In genomic region chr17:4998027-4998665, GRCh38 we compare ENCODE assay signal across 7 cellular contexts. TPM values are rescaled to one million over a fixed set of nuclear protein-coding genes. Genes with fewer than 3 reads are reported as not detected.
DNase-seq lines count a peak whose midpoint lies in the region; ATAC-seq and TF ChIP-seq lines count a peak whose summit lies in the region.

No MANE protein-coding gene starts in this region.

- H3K27ac Mint-ChIP-seq in activated CD8-positive, alpha-beta T cell treated with anti-CD3 and anti-CD28 coated beads for 36 hours: peak overlapping the region; percentile 25
- peak overlapping the region; percentile 41 for H3K27ac Mint-ChIP-seq in osteocyte (ENCODE audit: unreplicated experiment)

- no peak for TF ChIP-seq EP300 in gastroesophageal sphincter (IDR thresholded peaks at IDR 0.05)

- H3K4me3 ChIP-seq in gastroesophageal sphincter: peak overlapping the region; percentile 57 to 84

- DNase-seq in activated CD8-positive, alpha-beta T cell treated with anti-CD3 and anti-CD28 coated beads for 36 hours: peak; percentile 32
- peak; percentile 87 for DNase-seq in osteocyte (ENCODE audit: extremely low spot score, unreplicated experiment)
- DNase-seq in UCSD-AML1 (lab: John Stamatoyannopoulos, UW; ENCODE audit: unreplicated experiment): no peak
- no peak for DNase-seq in inferior parietal cortex (ENCODE audit: extremely low spot score)

- 0% methylated on average over 12 of the region's 55 CpGs; no CpG with 5 or more reads in 1 of the 2 donors for WGBS in gastroesophageal sphincter (ENCODE audit: low coverage in 1 of 2), 2 donors

- intact Hi-C loops in activated CD8-positive, alpha-beta T cell treated with anti-CD3 and anti-CD28 coated beads for 36 hours (cut with micrococcal nuclease): no loop called here

- no peaks in the 10 kb centered on the region for H3K9me3 Mint-ChIP-seq in activated CD8-positive, alpha-beta T cell treated with anti-CD3 and anti-CD28 coated beads for 36 hours
- no peaks in the 10 kb centered on the region for H3K9me3 Mint-ChIP-seq in osteocyte (ENCODE audit: unreplicated experiment)

- TF ChIP-seq CTCF in activated CD8-positive, alpha-beta T cell treated with anti-CD3 and anti-CD28 coated beads for 36 hours (IDR thresholded peaks at IDR 0.05): no peak
- TF ChIP-seq CTCF in gastroesophageal sphincter (IDR thresholded peaks at IDR 0.05) (no peak), osteocyte (IDR thresholded peaks at IDR 0.05) (no peak)

- H3K9me3 ChIP-seq in gastroesophageal sphincter: no peaks in the 10 kb centered on the region

- POLR2A ChIA-PET in activated CD8-positive, alpha-beta T cell treated with anti-CD3 and anti-CD28 coated beads for 36 hours (lab: Charles Lee): interaction anchor here (0.9 to 1.7 kb wide), 7 partner anchors 9 to 58 kb away, joined by 4 to 11 read pairs (median 5); partner anchors contain the start of genes PFN1 and RNF167

- peak overlapping the region; percentile 79 for H3K4me3 Mint-ChIP-seq in activated CD8-positive, alpha-beta T cell treated with anti-CD3 and anti-CD28 coated beads for 36 hours
- H3K4me3 Mint-ChIP-seq in osteocyte (ENCODE audit: unreplicated experiment): peak overlapping the region; percentile 88

- peak; percentile 40 to 72 for TF ChIP-seq POLR2A in gastroesophageal sphincter (IDR thresholded peaks at IDR 0.05)

- ATAC-seq in GM19035 (IDR thresholded peaks at IDR 0.05; ENCODE audit: unreplicated experiment): peak; percentile 16
- ATAC-seq in HG03066 (IDR thresholded peaks at IDR 0.05; ENCODE audit: low read depth, unreplicated experiment): peak; percentile 20
- peak; percentile 3 for ATAC-seq in activated CD8-positive, alpha-beta T cell treated with anti-CD3 and anti-CD28 coated beads for 36 hours
- ATAC-seq in gastroesophageal sphincter: peak; percentile 39

- H3K27me3 ChIP-seq in gastroesophageal sphincter: no peaks in the 10 kb centered on the region

- H3K36me3 Mint-ChIP-seq in activated CD8-positive, alpha-beta T cell treated with anti-CD3 and anti-CD28 coated beads for 36 hours (ENCODE audit: low read depth): peaks cover 13% of the 10 kb centered on the region
- H3K36me3 Mint-ChIP-seq in osteocyte (ENCODE audit: unreplicated experiment): peaks cover 17% of the 10 kb centered on the region

- H3K4me1 Mint-ChIP-seq in activated CD8-positive, alpha-beta T cell treated with anti-CD3 and anti-CD28 coated beads for 36 hours (ENCODE audit: low read depth): peaks cover 17% of the 10 kb centered on the region
- H3K4me1 Mint-ChIP-seq in osteocyte (ENCODE audit: unreplicated experiment): peaks cover 23% of the 10 kb centered on the region

- CTCF ChIA-PET in activated CD8-positive, alpha-beta T cell treated with anti-CD3 and anti-CD28 coated beads for 36 hours (lab: Charles Lee): interaction anchor here (1.1 to 1.9 kb wide), 5 partner anchors 11 to 32 kb away, joined by 3 to 6 read pairs (median 4); no protein-coding TSS in a partner anchor

- H3K4me1 ChIP-seq in gastroesophageal sphincter: peaks cover 0 to 42% (median 24%) of the 10 kb centered on the region in 3 donors

- peaks cover 1% of the 10 kb centered on the region for H3K27me3 Mint-ChIP-seq in activated CD8-positive, alpha-beta T cell treated with anti-CD3 and anti-CD28 coated beads for 36 hours
- H3K27me3 Mint-ChIP-seq in osteocyte (ENCODE audit: unreplicated experiment): no peaks in the 10 kb centered on the region

- H3K36me3 ChIP-seq in gastroesophageal sphincter: peaks cover 0 to 26% of the 10 kb centered on the region in 2 donors

- peak overlapping the region; percentile 68 to 98 (median 94) for H3K27ac ChIP-seq in gastroesophageal sphincter

RNA-seq across cellular contexts. Expression of gene KIF1C, which starts 0.4 kb away (rescaled TPM):
- 10 to 100 TPM; 35.7 to 37.4 TPM for total RNA-seq in activated CD8-positive, alpha-beta T cell treated with anti-CD3 and anti-CD28 coated beads for 36 hours
- total RNA-seq in gastroesophageal sphincter (100 to 1,000 TPM; 147 to 302 (median 180) TPM), osteocyte (123 and 127 TPM in 2 replicates)

RNA-seq across cellular contexts. Expression of gene INCA1, which starts 0.8 kb away (rescaled TPM):
- under 1 TPM in 1 of 2 experiments, not detected in 1; 0.63 TPM for total RNA-seq in activated CD8-positive, alpha-beta T cell treated with anti-CD3 and anti-CD28 coated beads for 36 hours
- total RNA-seq in gastroesophageal sphincter (1 to 10 TPM in 2 of 4 donors, under 1 TPM in 1, not detected in 1; 0.93 to 4.4 (median 3.8) TPM), osteocyte (0.89 and 1.8 TPM in 2 replicates)

RNA-seq across cellular contexts. Expression of gene CAMTA2, which starts 10.7 kb away (rescaled TPM):
- 10 to 100 TPM; 91.5 to 99.0 TPM for total RNA-seq in activated CD8-positive, alpha-beta T cell treated with anti-CD3 and anti-CD28 coated beads for 36 hours
- total RNA-seq in gastroesophageal sphincter: 10 to 100 TPM; 16.7 to 50.0 (median 26.1) TPM
- 69.4 and 83.5 TPM in 2 replicates for total RNA-seq in osteocyte

RNA-seq across cellular contexts. Expression of gene SPAG7, which starts 30.5 kb away (rescaled TPM):
- 10 to 100 TPM; 62.7 to 62.9 TPM for total RNA-seq in activated CD8-positive, alpha-beta T cell treated with anti-CD3 and anti-CD28 coated beads for 36 hours
- total RNA-seq in gastroesophageal sphincter (10 to 100 TPM; 35.1 to 77.5 (median 55.2) TPM), osteocyte (90.8 and 92.9 TPM in 2 replicates)

RNA-seq across cellular contexts. Expression of gene SLC52A1, which starts 37.1 kb away (rescaled TPM):
- total RNA-seq in activated CD8-positive, alpha-beta T cell treated with anti-CD3 and anti-CD28 coated beads for 36 hours: under 1 TPM; 0.13 to 0.14 TPM
- total RNA-seq in gastroesophageal sphincter: not detected
- total RNA-seq in osteocyte: not detected in 2 replicates

Comparison
In these comparisons a context has a peak if more than half of its experiments do, and no peak if none do; other contexts are left out.
1. DNase-seq: peak in activated CD8-positive, alpha-beta T cell treated with anti-CD3 and anti-CD28 coated beads for 36 hours (single experiment) and osteocyte (single experiment); none in UCSD-AML1 (single experiment) and inferior parietal cortex (single experiment).
2. Peak in every context shown above with its lines, with median percentiles within 50 percentile points of each other: ATAC-seq.